In genomic region chr12:52199294-52199920, GRCh38 we compare ENCODE assay signal across 16 cellular contexts. TPM values are rescaled to one million over a fixed set of nuclear protein-coding genes. Genes with fewer than 3 reads are reported as not detected.
DNase-seq lines count a peak whose midpoint lies in the region; ATAC-seq and TF ChIP-seq lines count a peak whose summit lies in the region.
"Had no signal": no experiment of that assay in that cellular context is flagged by ENCODE, and none has a peak within 500 bp of the region (broad histone marks: within the 10 kb centered on the region; RNA-seq: fewer than 3 reads in every experiment).

No MANE protein-coding gene starts in this region.

- in situ Hi-C loops in HAP-1 (cut with MboI; ENCODE audit: low sequenced_read_pairs), result no loop called here

- H3K4me1 ChIP-seq in BE2C (peaks cover 54% of the 10 kb centered on the region), HAP-1 (no peaks in the 10 kb centered on the region), uterus (peaks cover 3 to 15% of the 10 kb centered on the region in 2 donors)

- TF ChIP-seq CTCF in BE2C (IDR thresholded peaks at IDR 0.05; ENCODE audit: low read depth, low read length) (no peak), neural crest cell (conservative IDR thresholded peaks at IDR 0.05) (no peak), uterus (IDR thresholded peaks at IDR 0.05) (no peak)

- intact Hi-C loops in dendritic cell treated with granulocyte-macrophage colony-stimulating factor and Interleukin-4, amounts not matched to agents 40 ng/mL and 50 ng/mL, for 4 days (cut with micrococcal nuclease), result no loop called here
- intact Hi-C loops in uterus (cut with DNase I; ENCODE audit: low total_unique reads), result no loop called here

- DNase-seq in BE2C (peak; percentile 66), NCI-H2081 (lab: John Stamatoyannopoulos, UW) (peak; percentile 74 to 83), neural crest cell (ENCODE audit: low read depth, low spot score) (no peak), HAP-1 (ENCODE audit: low spot score in 2 of 2) (no peak), uterus (no peak)
- DNase-seq: activated CD4-positive, alpha-beta T cell treated with anti-CD3 and anti-CD28 coated beads for 1 hour; activated naive CD8-positive, alpha-beta T cell treated with anti-CD3 and anti-CD28 coated beads, Interleukin-2, amount 10 ng/mL, durations not matched to agents 7 days and 5 days; MG63; NCI-H446; spleen; T-helper 17 cell had no signal

- H3K4me3 ChIP-seq in BE2C (ENCODE audit: low read depth, low read length), result peak overlapping the region; percentile 15; the same call in 1 of the 2 replicates
- no peak overlapping the region for H3K4me3 ChIP-seq in HAP-1
- H3K4me3 ChIP-seq in uterus, result no peak overlapping the region
- H3K4me3 ChIP-seq: MG63, PC-9 had no signal

- H3K27me3 ChIP-seq in BE2C, result no peaks in the 10 kb centered on the region
- H3K27me3 ChIP-seq in HAP-1 (ENCODE audit: low read depth), result peaks cover 36% of the 10 kb centered on the region
- no peaks in the 10 kb centered on the region for H3K27me3 ChIP-seq in uterus
- H3K27me3 ChIP-seq: MG63 had no signal

- H3K9me3 ChIP-seq in BE2C, result no peaks in the 10 kb centered on the region
- no peaks in the 10 kb centered on the region for H3K9me3 ChIP-seq in HAP-1
- no peaks in the 10 kb centered on the region for H3K9me3 ChIP-seq in uterus
- H3K9me3 ChIP-seq: MG63, spleen had no signal

- H3K36me3 ChIP-seq in BE2C (no peaks in the 10 kb centered on the region), HAP-1 (replicated peaks) (no peaks in the 10 kb centered on the region), uterus (no peaks in the 10 kb centered on the region)
- H3K36me3 ChIP-seq: MG63, spleen had no signal

- no peaks in the 10 kb centered on the region for H3K36me3 Mint-ChIP-seq in dendritic cell treated with granulocyte-macrophage colony-stimulating factor and Interleukin-4, amounts not matched to agents 40 ng/mL and 50 ng/mL, for 4 days (ENCODE audit: low read depth)
- H3K36me3 Mint-ChIP-seq in neural crest cell (ENCODE audit: low read depth), result no peaks in the 10 kb centered on the region
- H3K36me3 Mint-ChIP-seq: activated naive CD8-positive, alpha-beta T cell treated with anti-CD3 and anti-CD28 coated beads, Interleukin-2, amount 10 ng/mL, durations not matched to agents 7 days and 5 days had no signal

- no peak overlapping the region for H3K27ac ChIP-seq in uterus

- no peak for TF ChIP-seq POLR2A in uterus (IDR thresholded peaks at IDR 0.05)

- no peak for ATAC-seq in GM21360 (IDR thresholded peaks at IDR 0.05; ENCODE audit: unreplicated experiment)
- no peak for ATAC-seq in GM19463 (IDR thresholded peaks at IDR 0.05; ENCODE audit: unreplicated experiment)
- ATAC-seq: left lobe of liver, T-helper 17 cell had no signal

- H3K9me3 Mint-ChIP-seq in dendritic cell treated with granulocyte-macrophage colony-stimulating factor and Interleukin-4, amounts not matched to agents 40 ng/mL and 50 ng/mL, for 4 days, result no peaks in the 10 kb centered on the region
- H3K9me3 Mint-ChIP-seq in neural crest cell, result no peaks in the 10 kb centered on the region
- H3K9me3 Mint-ChIP-seq: activated naive CD8-positive, alpha-beta T cell treated with anti-CD3 and anti-CD28 coated beads, Interleukin-2, amount 10 ng/mL, durations not matched to agents 7 days and 5 days had no signal

- H3K4me3 Mint-ChIP-seq in dendritic cell treated with granulocyte-macrophage colony-stimulating factor and Interleukin-4, amounts not matched to agents 40 ng/mL and 50 ng/mL, for 4 days, result no peak overlapping the region
- no peak overlapping the region for H3K4me3 Mint-ChIP-seq in neural crest cell
- H3K4me3 Mint-ChIP-seq: activated naive CD8-positive, alpha-beta T cell treated with anti-CD3 and anti-CD28 coated beads, Interleukin-2, amount 10 ng/mL, durations not matched to agents 7 days and 5 days; T-helper 17 cell had no signal

- peak overlapping the region; percentile 34 for H3K27ac Mint-ChIP-seq in dendritic cell treated with granulocyte-macrophage colony-stimulating factor and Interleukin-4, amounts not matched to agents 40 ng/mL and 50 ng/mL, for 4 days
- peak overlapping the region; percentile 71 for H3K27ac Mint-ChIP-seq in neural crest cell (ENCODE audit: unreplicated experiment)
- H3K27ac Mint-ChIP-seq: activated naive CD8-positive, alpha-beta T cell treated with anti-CD3 and anti-CD28 coated beads, Interleukin-2, amount 10 ng/mL, durations not matched to agents 7 days and 5 days; T-helper 17 cell had no signal

- H3K27me3 Mint-ChIP-seq in dendritic cell treated with granulocyte-macrophage colony-stimulating factor and Interleukin-4, amounts not matched to agents 40 ng/mL and 50 ng/mL, for 4 days, result peaks cover 3% of the 10 kb centered on the region
- peaks cover 7% of the 10 kb centered on the region for H3K27me3 Mint-ChIP-seq in neural crest cell (ENCODE audit: low read depth)

- peaks cover 97% of the 10 kb centered on the region for H3K4me1 Mint-ChIP-seq in dendritic cell treated with granulocyte-macrophage colony-stimulating factor and Interleukin-4, amounts not matched to agents 40 ng/mL and 50 ng/mL, for 4 days (ENCODE audit: low read depth)
- H3K4me1 Mint-ChIP-seq in neural crest cell, result peaks cover 15% of the 10 kb centered on the region

RNA-seq across cellular contexts. Expression of gene KRT80, which starts 7.6 kb away (rescaled TPM):
- 0.52 TPM for polyA plus RNA-seq in BE2C (2012; ENCODE audit: insufficient read depth, insufficient read length, low read depth)
- total RNA-seq in neural crest cell (not detected in 2 replicates), uterus (1 to 10 TPM in 1 of 4 donors, not detected in 3; 1.1 TPM)
- total RNA-seq: activated naive CD8-positive, alpha-beta T cell treated with anti-CD3 and anti-CD28 coated beads, Interleukin-2, amount 10 ng/mL, durations not matched to agents 7 days and 5 days; T-helper 17 cell had no signal

RNA-seq across cellular contexts. Expression of gene KRT7, which starts 33.6 kb away (rescaled TPM):
- 1.7 TPM for polyA plus RNA-seq in BE2C (2012; ENCODE audit: insufficient read depth, insufficient read length, low read depth)
- not detected in 2 replicates for total RNA-seq in neural crest cell
- 10 to 100 TPM in 1 of 4 donors, 1 to 10 TPM in 2, not detected in 1; 2.1 to 51.2 (median 5.1) TPM for total RNA-seq in uterus

Comparison
In these comparisons a context has a peak if more than half of its experiments do, and no peak if none do; other contexts are left out.
1. DNase-seq: peak in BE2C (single experiment) and NCI-H2081 (2 of 2); none in neural crest cell (single experiment), HAP-1 (0 of 2) and uterus (0 of 2).